In genomic region chr19:13024958-13025653, GRCh38 we compare ENCODE assay signal across 1 cellular context.
TF ChIP-seq lines count a peak whose summit lies in the region.

No MANE protein-coding gene starts in this region.

TF ChIP-seq in WTC11, 78 proteins besides CTCF, POLR2A, EP300 and RAD21 (continued from another document):
- TF ChIP-seq, protein P1, sequence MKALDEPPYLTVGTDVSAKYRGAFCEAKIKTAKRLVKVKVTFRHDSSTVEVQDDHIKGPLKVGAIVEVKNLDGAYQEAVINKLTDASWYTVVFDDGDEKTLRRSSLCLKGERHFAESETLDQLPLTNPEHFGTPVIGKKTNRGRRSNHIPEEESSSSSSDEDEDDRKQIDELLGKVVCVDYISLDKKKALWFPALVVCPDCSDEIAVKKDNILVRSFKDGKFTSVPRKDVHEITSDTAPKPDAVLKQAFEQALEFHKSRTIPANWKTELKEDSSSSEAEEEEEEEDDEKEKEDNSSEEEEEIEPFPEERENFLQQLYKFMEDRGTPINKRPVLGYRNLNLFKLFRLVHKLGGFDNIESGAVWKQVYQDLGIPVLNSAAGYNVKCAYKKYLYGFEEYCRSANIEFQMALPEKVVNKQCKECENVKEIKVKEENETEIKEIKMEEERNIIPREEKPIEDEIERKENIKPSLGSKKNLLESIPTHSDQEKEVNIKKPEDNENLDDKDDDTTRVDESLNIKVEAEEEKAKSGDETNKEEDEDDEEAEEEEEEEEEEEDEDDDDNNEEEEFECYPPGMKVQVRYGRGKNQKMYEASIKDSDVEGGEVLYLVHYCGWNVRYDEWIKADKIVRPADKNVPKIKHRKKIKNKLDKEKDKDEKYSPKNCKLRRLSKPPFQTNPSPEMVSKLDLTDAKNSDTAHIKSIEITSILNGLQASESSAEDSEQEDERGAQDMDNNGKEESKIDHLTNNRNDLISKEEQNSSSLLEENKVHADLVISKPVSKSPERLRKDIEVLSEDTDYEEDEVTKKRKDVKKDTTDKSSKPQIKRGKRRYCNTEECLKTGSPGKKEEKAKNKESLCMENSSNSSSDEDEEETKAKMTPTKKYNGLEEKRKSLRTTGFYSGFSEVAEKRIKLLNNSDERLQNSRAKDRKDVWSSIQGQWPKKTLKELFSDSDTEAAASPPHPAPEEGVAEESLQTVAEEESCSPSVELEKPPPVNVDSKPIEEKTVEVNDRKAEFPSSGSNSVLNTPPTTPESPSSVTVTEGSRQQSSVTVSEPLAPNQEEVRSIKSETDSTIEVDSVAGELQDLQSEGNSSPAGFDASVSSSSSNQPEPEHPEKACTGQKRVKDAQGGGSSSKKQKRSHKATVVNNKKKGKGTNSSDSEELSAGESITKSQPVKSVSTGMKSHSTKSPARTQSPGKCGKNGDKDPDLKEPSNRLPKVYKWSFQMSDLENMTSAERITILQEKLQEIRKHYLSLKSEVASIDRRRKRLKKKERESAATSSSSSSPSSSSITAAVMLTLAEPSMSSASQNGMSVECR (CRISPR knock-in tag; IDR thresholded peaks at IDR 0.05; ENCODE audit: borderline replicate concordance) = no peak
- TF ChIP-seq NR2C2 (CRISPR knock-in tag; IDR thresholded peaks at IDR 0.05) = no peak
TF ChIP-seq in WTC11: peak in this region for 2.
